ENCODE assay signal across 3 cellular contexts in the genomic region with DNA sequence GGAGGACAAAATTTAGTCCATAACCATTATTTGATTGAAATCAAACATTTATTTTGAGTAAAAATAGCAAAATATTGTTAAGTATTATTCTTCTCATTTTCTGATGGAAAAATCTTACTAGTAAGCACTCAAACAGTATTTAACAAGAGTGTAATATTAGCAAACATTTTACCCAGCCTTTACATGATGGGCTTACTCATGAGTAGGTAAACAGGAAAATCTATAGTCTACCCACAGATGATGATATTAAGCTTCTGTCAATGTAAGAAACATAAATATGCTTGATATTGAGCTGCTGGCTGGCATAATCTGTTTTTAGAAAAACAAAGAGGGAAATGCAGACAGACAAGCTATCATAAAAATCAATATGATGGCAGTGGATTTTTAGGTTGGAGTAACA.
"Had no signal": no experiment of that assay in that cellular context is flagged by ENCODE, and none has a peak within 500 bp of the region (broad histone marks: within the 10 kb centered on the region; RNA-seq: fewer than 3 reads in every experiment).

No MANE protein-coding gene starts in this region.

- H3K4me3 ChIP-seq: GM12878 had no signal

- ATAC-seq: GM12878 had no signal

- DNase-seq: GDM1, GF-D8 had no signal
